In genomic region chr1:21687081-21687529, GRCh38 we compare ENCODE assay signal across 21 cellular contexts. TPM values are rescaled to one million over a fixed set of nuclear protein-coding genes. Genes with fewer than 3 reads are reported as not detected.
DNase-seq lines count a peak whose midpoint lies in the region; ATAC-seq and TF ChIP-seq lines count a peak whose summit lies in the region.
"Had no signal": no experiment of that assay in that cellular context is flagged by ENCODE, and none has a peak within 500 bp of the region (broad histone marks: within the 10 kb centered on the region; RNA-seq: fewer than 3 reads in every experiment).

No MANE protein-coding gene starts in this region.

- no peak overlapping the region for H3K4me3 ChIP-seq in neutrophil (ENCODE audit: low read depth in 1 of 2, low read length in 1 of 2)
- H3K4me3 ChIP-seq in gastrocnemius medialis: no peak overlapping the region
- H3K4me3 ChIP-seq in tibial nerve: no peak overlapping the region
- H3K4me3 ChIP-seq: GM12878, GM23248 had no signal

- TF ChIP-seq POLR2A in gastrocnemius medialis (IDR thresholded peaks at IDR 0.05) (no peak), tibial nerve (IDR thresholded peaks at IDR 0.05) (no peak)

- H3K27me3 ChIP-seq in neutrophil: no peaks in the 10 kb centered on the region
- no peaks in the 10 kb centered on the region for H3K27me3 ChIP-seq in gastrocnemius medialis
- H3K27me3 ChIP-seq in tibial nerve: no peaks in the 10 kb centered on the region

- no peaks in the 10 kb centered on the region for H3K9me3 ChIP-seq in neutrophil
- no peaks in the 10 kb centered on the region for H3K9me3 ChIP-seq in gastrocnemius medialis
- H3K9me3 ChIP-seq in tibial nerve: no peaks in the 10 kb centered on the region

- H3K36me3 ChIP-seq in neutrophil (peaks cover 81% of the 10 kb centered on the region), gastrocnemius medialis (peaks cover 0 to 63% of the 10 kb centered on the region in 2 donors), tibial nerve (peaks cover 0 to 94% (median 7%) of the 10 kb centered on the region in 3 donors)

- no peaks in the 10 kb centered on the region for H3K4me1 Mint-ChIP-seq in activated T-cell treated with anti-CD3 and anti-CD28 coated beads, Interleukin-2, amount 50 U/mL, for 24 hours (ENCODE audit: low read depth)
- no peaks in the 10 kb centered on the region for H3K4me1 Mint-ChIP-seq in activated T-helper 2 cell treated with anti-CD3 and anti-CD28 coated beads, Interferon-gamma antibody, Interleukin-2, Interleukin-4, amounts not matched to agents 10 μg/mL and 5 μg/mL and 100 μg/mL, durations not matched to agents 14 hours and 24 hours and 36 hours (ENCODE audit: low read depth)

- peak overlapping the region; percentile 5 for H3K27ac Mint-ChIP-seq in activated T-cell treated with anti-CD3 and anti-CD28 coated beads, Interleukin-2, amount 50 U/mL, for 24 hours
- peak overlapping the region; percentile 42 for H3K27ac Mint-ChIP-seq in activated T-helper 2 cell treated with anti-CD3 and anti-CD28 coated beads, Interferon-gamma antibody, Interleukin-2, Interleukin-4, amounts not matched to agents 10 μg/mL and 5 μg/mL and 100 μg/mL, durations not matched to agents 14 hours and 24 hours and 36 hours
- H3K27ac Mint-ChIP-seq: CD4-positive, alpha-beta T cell had no signal

- WGBS in tibial nerve, 2 donors: 93 to 98% methylated on average over 2 of the region's 2 CpGs

- TF ChIP-seq EP300 in tibial nerve (IDR thresholded peaks at IDR 0.05): no peak

- H3K4me3 Mint-ChIP-seq in activated T-cell treated with anti-CD3 and anti-CD28 coated beads, Interleukin-2, amount 50 U/mL, for 24 hours: no peak overlapping the region
- H3K4me3 Mint-ChIP-seq in activated T-helper 2 cell treated with anti-CD3 and anti-CD28 coated beads, Interferon-gamma antibody, Interleukin-2, Interleukin-4, amounts not matched to agents 10 μg/mL and 5 μg/mL and 100 μg/mL, durations not matched to agents 14 hours and 24 hours and 36 hours (ENCODE audit: low read depth): no peak overlapping the region
- H3K4me3 Mint-ChIP-seq: CD4-positive, alpha-beta T cell had no signal

- no peaks in the 10 kb centered on the region for H3K9me3 Mint-ChIP-seq in activated T-cell treated with anti-CD3 and anti-CD28 coated beads, Interleukin-2, amount 50 U/mL, for 24 hours
- no peaks in the 10 kb centered on the region for H3K9me3 Mint-ChIP-seq in activated T-helper 2 cell treated with anti-CD3 and anti-CD28 coated beads, Interferon-gamma antibody, Interleukin-2, Interleukin-4, amounts not matched to agents 10 μg/mL and 5 μg/mL and 100 μg/mL, durations not matched to agents 14 hours and 24 hours and 36 hours
- H3K9me3 Mint-ChIP-seq: CD4-positive, alpha-beta T cell had no signal

- peaks cover 93% of the 10 kb centered on the region for H3K36me3 Mint-ChIP-seq in activated T-cell treated with anti-CD3 and anti-CD28 coated beads, Interleukin-2, amount 50 U/mL, for 24 hours (ENCODE audit: low read depth)
- H3K36me3 Mint-ChIP-seq in activated T-helper 2 cell treated with anti-CD3 and anti-CD28 coated beads, Interferon-gamma antibody, Interleukin-2, Interleukin-4, amounts not matched to agents 10 μg/mL and 5 μg/mL and 100 μg/mL, durations not matched to agents 14 hours and 24 hours and 36 hours (ENCODE audit: low read depth): peaks cover 69% of the 10 kb centered on the region

- in situ Hi-C loops in gastrocnemius medialis (cut with MboI; ENCODE audit: low sequenced_read_pairs in 4 of 4): no loop called here

- no peak for ATAC-seq in gastrocnemius medialis
- ATAC-seq: GM12878 had no signal

- H3K4me1 ChIP-seq in neutrophil (ENCODE audit: control insufficient read depth in 1 of 2, insufficient read depth in 1 of 2, low read depth in 1 of 2, low read length in 1 of 2) (no peaks in the 10 kb centered on the region), gastrocnemius medialis (no peaks in the 10 kb centered on the region), tibial nerve (no peaks in the 10 kb centered on the region)

- H3K27ac ChIP-seq in neutrophil (peak overlapping the region; percentile 1), gastrocnemius medialis (no peak overlapping the region), tibial nerve (no peak overlapping the region)
- H3K27ac ChIP-seq: GM23248 had no signal

- TF ChIP-seq CTCF in neutrophil (IDR thresholded peaks at IDR 0.05): no peak
- no peak for TF ChIP-seq CTCF in gastrocnemius medialis (IDR thresholded peaks at IDR 0.05 in 4 of 5, conservative IDR thresholded peaks at IDR 0.05 in 1 of 5)
- TF ChIP-seq CTCF in tibial nerve (IDR thresholded peaks at IDR 0.05): no peak

- no peak for DNase-seq in activated T-cell treated with anti-CD3 and anti-CD28 coated beads, Interleukin-2, amount 50 U/mL, for 24 hours
- DNase-seq in activated T-cell treated with anti-CD3 and anti-CD28 coated beads, Interleukin-2, amount 50 U/mL, for 48 hours: no peak
- DNase-seq in OCI-M1 (lab: John Stamatoyannopoulos, UW) (peak; percentile 95), NCI-H2227 (lab: John Stamatoyannopoulos, UW; ENCODE audit: unreplicated experiment) (no peak), gastrocnemius medialis (no peak), tibial nerve (ENCODE audit: low spot score in 2 of 2) (no peak)
- no peak for DNase-seq in activated T-helper 2 cell treated with anti-CD3 and anti-CD28 coated beads, Interferon-gamma antibody, Interleukin-2, Interleukin-4, amounts not matched to agents 10 μg/mL and 5 μg/mL and 100 μg/mL, durations not matched to agents 14 hours and 24 hours and 36 hours (ENCODE audit: low spot score)
- DNase-seq: 8988T; Calu3; CD4-positive, alpha-beta T cell; EL; GM23248; HCEC 1CT; KBM-7; NCI-H1694 treated with DMSO at 0.1 percent for 48 hours; NCI-H510A treated with DMSO at 0.1 percent for 48 hours; NCI-H774; SHP77 had no signal

- intact Hi-C loops in activated T-helper 2 cell treated with anti-CD3 and anti-CD28 coated beads, Interferon-gamma antibody, Interleukin-2, Interleukin-4, amounts not matched to agents 10 μg/mL and 5 μg/mL and 100 μg/mL, durations not matched to agents 14 hours and 24 hours and 36 hours (cut with micrococcal nuclease): no loop called here
- intact Hi-C loops in gastrocnemius medialis (cut with DNase I; ENCODE audit: low total_unique reads): no loop called here

- H3K27me3 Mint-ChIP-seq in activated T-cell treated with anti-CD3 and anti-CD28 coated beads, Interleukin-2, amount 50 U/mL, for 24 hours: no peaks in the 10 kb centered on the region
- no peaks in the 10 kb centered on the region for H3K27me3 Mint-ChIP-seq in activated T-helper 2 cell treated with anti-CD3 and anti-CD28 coated beads, Interferon-gamma antibody, Interleukin-2, Interleukin-4, amounts not matched to agents 10 μg/mL and 5 μg/mL and 100 μg/mL, durations not matched to agents 14 hours and 24 hours and 36 hours (ENCODE audit: low read depth)
- H3K27me3 Mint-ChIP-seq: CD4-positive, alpha-beta T cell had no signal

RNA-seq across cellular contexts. Expression of gene RAP1GAP, which starts 17.9 kb away (rescaled TPM):
- total RNA-seq in activated T-helper 2 cell treated with anti-CD3 and anti-CD28 coated beads, Interferon-gamma antibody, Interleukin-2, Interleukin-4, amounts not matched to agents 10 μg/mL and 5 μg/mL and 100 μg/mL, durations not matched to agents 14 hours and 24 hours and 36 hours: 0.46 TPM in 2 replicates
- total RNA-seq in gastrocnemius medialis: under 1 TPM in 2 of 4 donors, not detected in 2; 0.46 to 0.75 TPM
- 1 to 10 TPM; 2.4 to 5.1 (median 4.6) TPM for total RNA-seq in tibial nerve
- total RNA-seq: OCI-LY7 had no signal
